In the genomic region with DNA sequence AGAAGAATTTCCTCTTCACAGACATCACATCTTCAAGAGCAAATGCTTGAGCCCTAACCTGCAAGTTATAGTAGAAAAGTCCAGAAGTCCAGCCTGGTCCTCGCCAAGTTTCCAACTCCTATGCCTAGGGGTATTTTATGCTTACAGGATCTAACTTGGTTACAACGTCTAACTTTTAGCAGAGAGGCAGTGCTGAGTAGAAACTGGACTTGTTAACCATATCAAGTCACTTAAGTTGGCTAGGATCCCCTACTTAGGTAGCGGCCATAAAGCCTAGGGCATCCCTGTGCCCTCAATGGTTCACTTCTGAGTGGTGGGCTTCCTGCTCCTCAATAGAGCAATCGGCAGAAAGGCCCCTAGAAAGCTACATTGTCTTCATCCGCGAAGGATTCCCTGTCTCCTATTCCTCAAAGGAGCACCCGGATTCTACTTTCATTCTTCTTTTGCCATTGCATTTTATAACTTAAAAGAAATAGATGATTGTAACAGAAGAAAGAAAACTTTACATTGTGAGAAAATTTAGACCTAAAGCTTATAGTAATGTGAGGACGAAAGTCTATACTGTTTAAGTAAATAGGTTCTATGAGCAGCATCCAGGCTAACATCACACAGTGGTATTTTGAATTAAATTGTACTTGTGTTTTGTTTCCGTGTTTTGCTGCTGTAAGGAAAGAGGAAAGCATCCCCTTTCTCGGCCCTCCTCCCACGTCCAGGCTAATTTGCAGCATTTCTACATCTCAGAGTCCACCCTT, we compare ENCODE assay signal across 10 cellular contexts. TPM values are rescaled to one million over a fixed set of nuclear protein-coding genes. Genes with fewer than 3 reads are reported as not detected.
DNase-seq lines count a peak whose midpoint lies in the region; ATAC-seq and TF ChIP-seq lines count a peak whose summit lies in the region.
"Had no signal": no experiment of that assay in that cellular context is flagged by ENCODE, and none has a peak within 500 bp of the region (broad histone marks: within the 10 kb centered on the region; RNA-seq: fewer than 3 reads in every experiment).

No MANE protein-coding gene starts in this region.

- H3K27ac ChIP-seq in left ventricle myocardium inferior (replicated peaks) (peak overlapping the region; percentile 96), muscle layer of colon (ENCODE audit: low read depth, low read length) (peak overlapping the region; percentile 83), uterus (peak overlapping the region; percentile 93 to 94)

- H3K4me3 ChIP-seq in left ventricle myocardium inferior (peak overlapping the region; percentile 93), cardiac fibroblast (replicated peaks in 1 of 2; ENCODE audit: low read depth in 2 of 2, low read length in 2 of 2) (peak overlapping the region; percentile 73 to 74), muscle layer of colon (ENCODE audit: low read depth in 1 of 2, low read length in 2 of 2) (peak overlapping the region; percentile 87 to 88), uterus (peak overlapping the region; percentile 68 to 92)

- no peak for TF ChIP-seq POLR2A in uterus (IDR thresholded peaks at IDR 0.05)

- H3K4me1 ChIP-seq in left ventricle myocardium inferior (peaks cover 42% of the 10 kb centered on the region), muscle layer of colon (ENCODE audit: insufficient read depth, low read length) (peaks cover 36% of the 10 kb centered on the region), uterus (peaks cover 0 to 3% of the 10 kb centered on the region in 2 donors)

- H3K36me3 ChIP-seq in left ventricle myocardium inferior = no peaks in the 10 kb centered on the region
- H3K36me3 ChIP-seq in muscle layer of colon (ENCODE audit: insufficient read depth, low read length) = no peaks in the 10 kb centered on the region
- H3K36me3 ChIP-seq in uterus = no peaks in the 10 kb centered on the region

- DNase-seq in left ventricle myocardium inferior (no peak), Right ventricle myocardium superior (no peak), cardiac fibroblast (ENCODE audit: low read depth in 2 of 2) (no peak), uterus (no peak), superior temporal gyrus (ENCODE audit: extremely low spot score) (no peak), NCI-H2029 treated with DMSO at 0.1 percent for 48 hours (lab: John Stamatoyannopoulos, UW) (no peak)

- H3K9ac ChIP-seq in muscle layer of colon (ENCODE audit: low read length) = peak overlapping the region; percentile 66

- ATAC-seq in Right ventricle myocardium superior (ENCODE audit: poor library complexity) (no peak), HG03095 (IDR thresholded peaks at IDR 0.05; ENCODE audit: unreplicated experiment) (no peak)

- H3K27me3 ChIP-seq in left ventricle myocardium inferior (ENCODE audit: low read depth) = peaks cover 31% of the 10 kb centered on the region
- H3K27me3 ChIP-seq in muscle layer of colon (ENCODE audit: control insufficient read depth in 1 of 2, insufficient read depth in 2 of 2, low read length in 2 of 2) = no peaks in the 10 kb centered on the region
- H3K27me3 ChIP-seq in uterus = no peaks in the 10 kb centered on the region

- intact Hi-C loops in left ventricle myocardium inferior (cut with micrococcal nuclease) (no loop called here), Right ventricle myocardium superior (cut with DNase I) (no loop called here), uterus (cut with DNase I; ENCODE audit: low total_unique reads) (loop anchor here (10.0 kb wide), 1 partner anchor 466 kb away; a partner anchor contains a TSS)

- no peak for TF ChIP-seq CTCF in left ventricle myocardium inferior (IDR thresholded peaks at IDR 0.05; ENCODE audit: borderline replicate concordance)
- no peak for TF ChIP-seq CTCF in cardiac fibroblast (IDR thresholded peaks at IDR 0.05; ENCODE audit: low read depth, low read length)
- no peak for TF ChIP-seq CTCF in uterus (IDR thresholded peaks at IDR 0.05)

- H3K9me3 ChIP-seq in left ventricle myocardium inferior (replicated peaks) (no peaks in the 10 kb centered on the region), muscle layer of colon (ENCODE audit: low read length) (no peaks in the 10 kb centered on the region), uterus (no peaks in the 10 kb centered on the region)
- H3K9me3 ChIP-seq: HAP-1 had no signal

RNA-seq across cellular contexts. Expression of a gene that starts 1.3 kb away (rescaled TPM):
- 25.3 TPM for total RNA-seq in left ventricle myocardium inferior
- total RNA-seq in Right ventricle myocardium superior = 21.2 TPM
- 10 to 100 TPM in 3 of 4 donors, 1 to 10 TPM in 1; 3.6 to 65.8 (median 39.4) TPM for total RNA-seq in uterus
- total RNA-seq: Daoy had no signal
